ENCODE assay signal across 17 cellular contexts in the genomic region with DNA sequence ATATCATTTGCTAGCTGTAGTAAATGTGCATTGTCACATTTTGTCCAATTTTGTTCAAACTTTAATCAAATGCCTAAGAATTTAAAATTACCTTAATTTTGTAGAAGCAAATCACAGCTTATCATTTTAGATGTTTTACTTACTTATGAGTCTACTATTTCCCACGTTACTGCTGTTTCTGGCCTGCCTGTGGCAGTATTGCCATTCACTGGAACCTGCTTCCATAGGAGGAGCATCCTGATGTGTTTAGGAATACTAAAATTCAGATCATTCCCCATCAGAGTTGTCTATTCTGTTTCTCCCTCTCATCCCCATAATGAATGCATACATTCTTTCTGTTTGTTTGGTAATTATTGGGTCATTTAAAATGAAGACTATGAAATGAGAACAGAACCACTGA.
DNase-seq lines count a peak whose midpoint lies in the region; ATAC-seq and TF ChIP-seq lines count a peak whose summit lies in the region.
"Had no signal": no experiment of that assay in that cellular context is flagged by ENCODE, and none has a peak within 500 bp of the region (broad histone marks: within the 10 kb centered on the region; RNA-seq: fewer than 3 reads in every experiment).

No MANE protein-coding gene starts in this region.

- H3K9me2 ChIP-seq in Loucy (replicated peaks; ENCODE audit: low read depth, low read length) = no peaks in the 10 kb centered on the region

- POLR2A ChIA-PET in AG04450 (lab: Yijun Ruan, JAX) = no interaction called here

- CTCF ChIA-PET in AG04450 (lab: Charles Lee) = no interaction called here

- peaks cover 37% of the 10 kb centered on the region for H3K9me3 Mint-ChIP-seq in chondrocyte (ENCODE audit: low read depth)

- no peaks in the 10 kb centered on the region for H3K4me1 Mint-ChIP-seq in chondrocyte (ENCODE audit: low read depth)
- H3K4me1 Mint-ChIP-seq: IgD-negative memory B cell had no signal

- H2AFZ ChIP-seq in Loucy (ENCODE audit: low read length) = no peak overlapping the region

- H3K79me2 ChIP-seq in Loucy (ENCODE audit: insufficient read depth, low read length) = no peaks in the 10 kb centered on the region

- H3K9me3 ChIP-seq in AG04450 (ENCODE audit: control insufficient read depth, insufficient read depth, low read length) (peaks cover 15% of the 10 kb centered on the region), Loucy (ENCODE audit: insufficient read depth, low read depth, low read length) (no peaks in the 10 kb centered on the region)
- H3K9me3 ChIP-seq: BLaER1 had no signal

- H3K27me3 ChIP-seq in AG04450 (ENCODE audit: control insufficient read depth, insufficient read depth, low read length) (no peaks in the 10 kb centered on the region), Loucy (ENCODE audit: insufficient read depth, low read length, poor library complexity, severe bottlenecking) (no peaks in the 10 kb centered on the region)
- H3K27me3 ChIP-seq: BLaER1 had no signal

- no peaks in the 10 kb centered on the region for H3K36me3 ChIP-seq in Loucy (ENCODE audit: insufficient read depth, low read length)
- H3K36me3 ChIP-seq: BLaER1 had no signal

- ATAC-seq in HG03097 (IDR thresholded peaks at IDR 0.05; ENCODE audit: low FRiP score, unreplicated experiment) = no peak
- ATAC-seq: CD8-positive, alpha-beta T cell had no signal

- no peak for DNase-seq in AG04450 (ENCODE audit: low read depth, low spot score)
- no peak for DNase-seq in chondrocyte (ENCODE audit: low spot score)
- DNase-seq in NCI-H2081 (lab: John Stamatoyannopoulos, UW) = no peak
- no peak for DNase-seq in activated naive CD4-positive, alpha-beta T cell (lab: John Stamatoyannopoulos, UW)
- DNase-seq in activated CD8-positive, alpha-beta memory T cell treated with anti-CD3 and anti-CD28 coated beads for 24 hours = no peak
- DNase-seq: ACHN; Calu3; CD8-positive, alpha-beta T cell; GDM1; HCEC 1CT; Karpas-422; KBM-7 had no signal

- H3K9ac ChIP-seq in Loucy (ENCODE audit: low read depth, low read length, poor library complexity, severe bottlenecking) = no peak overlapping the region
- H3K9ac ChIP-seq: BLaER1 had no signal

- H3F3A ChIP-seq in Loucy (ENCODE audit: low read depth) = no peaks in the 10 kb centered on the region

- H3K4me3 Mint-ChIP-seq in chondrocyte (ENCODE audit: unreplicated experiment) = no peak overlapping the region
- H3K4me3 Mint-ChIP-seq: CD8-positive, alpha-beta T cell; IgD-negative memory B cell had no signal

- H4K20me1 ChIP-seq in Loucy (ENCODE audit: insufficient read depth, low read length, poor library complexity, severe bottlenecking) = no peaks in the 10 kb centered on the region
- H4K20me1 ChIP-seq: BLaER1 had no signal

- H3K4me3 ChIP-seq in AG04450 (ENCODE audit: low read depth, low read length) = no peak overlapping the region
- H3K4me3 ChIP-seq in Loucy (ENCODE audit: low read length, poor library complexity, severe bottlenecking) = no peak overlapping the region
- H3K4me3 ChIP-seq: BLaER1 had no signal

- no peaks in the 10 kb centered on the region for H3K36me3 Mint-ChIP-seq in chondrocyte (ENCODE audit: low read depth)
- H3K36me3 Mint-ChIP-seq: CD8-positive, alpha-beta T cell; IgD-negative memory B cell had no signal

- no peaks in the 10 kb centered on the region for H3K27me3 Mint-ChIP-seq in chondrocyte (ENCODE audit: low read depth)
- H3K27me3 Mint-ChIP-seq: IgD-negative memory B cell had no signal

- no peak overlapping the region for H3K27ac Mint-ChIP-seq in chondrocyte (ENCODE audit: unreplicated experiment)
- H3K27ac Mint-ChIP-seq: CD8-positive, alpha-beta T cell; IgD-negative memory B cell had no signal

- TF ChIP-seq CTCF in AG04450 (IDR thresholded peaks at IDR 0.05; ENCODE audit: low read depth, low read length) (peak; percentile 23), C4-2B (conservative IDR thresholded peaks at IDR 0.05) (peak; percentile 21), Loucy (conservative IDR thresholded peaks at IDR 0.05; ENCODE audit: low read length) (0 out of 2 replicates have a peak, but pooled peaks have one; percentile 15), chondrocyte (IDR thresholded peaks at IDR 0.05) (peak; percentile 15)

- H3K27ac ChIP-seq in AG04450 (ENCODE audit: low read depth, low read length) = no peak overlapping the region
- H3K27ac ChIP-seq in C4-2B = no peak overlapping the region
- H3K27ac ChIP-seq: BLaER1 had no signal

- no peaks in the 10 kb centered on the region for H3K4me1 ChIP-seq in Loucy (ENCODE audit: insufficient read depth, low read length, poor library complexity, severe bottlenecking)
- H3K4me1 ChIP-seq: BLaER1 had no signal

- H3K4me2 ChIP-seq in Loucy (ENCODE audit: low read depth, low read length, poor library complexity, severe bottlenecking) = no peak overlapping the region
- H3K4me2 ChIP-seq: BLaER1 had no signal
